In genomic region chr10:7184660-7185366, GRCh38 we compare ENCODE assay signal across 8 cellular contexts.
DNase-seq lines count a peak whose midpoint lies in the region; ATAC-seq and TF ChIP-seq lines count a peak whose summit lies in the region.

No MANE protein-coding gene starts in this region.

- no peaks in the 10 kb centered on the region for H3K9me3 Mint-ChIP-seq in GM23338

- H2AFZ ChIP-seq in GM23338, result no peak overlapping the region

- no peaks in the 10 kb centered on the region for H3K4me1 Mint-ChIP-seq in GM23338
- H3K4me1 Mint-ChIP-seq in T-helper 17 cell, result peaks cover 6% of the 10 kb centered on the region

- H4K20me1 ChIP-seq in GM23338 (replicated peaks; ENCODE audit: insufficient read depth), result no peaks in the 10 kb centered on the region

- intact Hi-C loops in mucosa of descending colon (cut with DNase I, micrococcal nuclease), result no loop called here

- no peaks in the 10 kb centered on the region for H3F3A ChIP-seq in GM23338 (replicated peaks; ENCODE audit: low read depth)

- H3K36me3 ChIP-seq in GM23338 (ENCODE audit: insufficient read depth), result no peaks in the 10 kb centered on the region
- H3K36me3 ChIP-seq in mucosa of descending colon (ENCODE audit: low read depth), result no peaks in the 10 kb centered on the region

- no peaks in the 10 kb centered on the region for H3K27me3 ChIP-seq in GM23338 (ENCODE audit: insufficient read depth)

- H3K4me1 ChIP-seq in GM23338 (ENCODE audit: insufficient read depth) (no peaks in the 10 kb centered on the region; the same call in 1 of the 2 replicates), mucosa of descending colon (ENCODE audit: low read depth) (no peaks in the 10 kb centered on the region)

- no peak for TF ChIP-seq CTCF in GM23338 (conservative IDR thresholded peaks at IDR 0.05; ENCODE audit: low read depth in 2 of 2)
- no peak for TF ChIP-seq CTCF in mucosa of descending colon (IDR thresholded peaks at IDR 0.05)

- H3K9me3 ChIP-seq in T-helper 17 cell (ENCODE audit: control insufficient read depth, low read length, poor library complexity, severe bottlenecking), result no peaks in the 10 kb centered on the region
- H3K9me3 ChIP-seq in mucosa of descending colon, result no peaks in the 10 kb centered on the region

- H3K79me2 ChIP-seq in GM23338 (replicated peaks; ENCODE audit: insufficient read depth), result no peaks in the 10 kb centered on the region

- H3K4me3 Mint-ChIP-seq in GM23338 (no peak overlapping the region), T-helper 17 cell (no peak overlapping the region)

- H3K36me3 Mint-ChIP-seq in GM23338 (ENCODE audit: low read depth), result no peaks in the 10 kb centered on the region; the same call in 2 of the 3 replicates
- H3K36me3 Mint-ChIP-seq in T-helper 17 cell (ENCODE audit: low read depth), result peaks cover 7% of the 10 kb centered on the region

- no peak overlapping the region for H3K4me2 ChIP-seq in GM23338

- H3K27me3 Mint-ChIP-seq in GM23338 (ENCODE audit: insufficient read depth, low read depth, poor library complexity) (peaks cover 3% of the 10 kb centered on the region), T-helper 17 cell (no peaks in the 10 kb centered on the region)

- ATAC-seq in GM18498 (IDR thresholded peaks at IDR 0.05; ENCODE audit: unreplicated experiment) (peak; percentile 76), GM23338 (no peak), T-helper 17 cell (peak; percentile 65), mucosa of descending colon (peak; percentile 64), HG03139 (IDR thresholded peaks at IDR 0.05; ENCODE audit: unreplicated experiment) (no peak)

- DNase-seq in GM23338 (ENCODE audit: low spot score), result no peak
- no peak for DNase-seq in T-helper 17 cell
- no peak for DNase-seq in mucosa of descending colon
- no peak for DNase-seq in AG08396 (ENCODE audit: low spot score)
- DNase-seq in NCI-H2081 treated with DMSO at 0.1 percent for 48 hours (lab: John Stamatoyannopoulos, UW), result no peak
- DNase-seq in LoVo (ENCODE audit: low spot score), result no peak

- no peak overlapping the region for H3K27ac ChIP-seq in GM23338 (ENCODE audit: low read depth)

- no peak overlapping the region for H3K4me3 ChIP-seq in GM23338
- no peak overlapping the region for H3K4me3 ChIP-seq in mucosa of descending colon

- H3K27ac Mint-ChIP-seq in GM23338 (0 out of 2 replicates have a peak overlapping the region, but pooled peaks have one; percentile 13), T-helper 17 cell (no peak overlapping the region)

- H3K9me2 ChIP-seq in GM23338 (ENCODE audit: insufficient read depth), result peaks cover 7% of the 10 kb centered on the region; the same call in 1 of the 2 replicates

TF ChIP-seq in GM23338, 12 proteins besides CTCF, POLR2A, EP300 and RAD21 (continues in another document):
- no peak for TF ChIP-seq ZNF462 (CRISPR knock-in tag; IDR thresholded peaks at IDR 0.05)
- no peak for TF ChIP-seq ZNF331 (CRISPR knock-in tag; IDR thresholded peaks at IDR 0.05; ENCODE audit: low read depth)
- no peak for TF ChIP-seq STAT1 (IDR thresholded peaks at IDR 0.05; ENCODE audit: unreplicated experiment)
- TF ChIP-seq JUNB (IDR thresholded peaks at IDR 0.05; ENCODE audit: unreplicated experiment), result no peak
- no peak for TF ChIP-seq REST (IDR thresholded peaks at IDR 0.05; ENCODE audit: unreplicated experiment)
- TF ChIP-seq CREB1 (CRISPR knock-in tag; IDR thresholded peaks at IDR 0.05; ENCODE audit: low read depth), result no peak
- no peak for TF ChIP-seq EZH2phosphoT487 (IDR thresholded peaks at IDR 0.05; ENCODE audit: unreplicated experiment)
- TF ChIP-seq ZNF114 (CRISPR knock-in tag; IDR thresholded peaks at IDR 0.05), result no peak
- TF ChIP-seq NANOG (IDR thresholded peaks at IDR 0.05; ENCODE audit: borderline replicate concordance), result no peak
- no peak for TF ChIP-seq POLR2AphosphoS5 (IDR thresholded peaks at IDR 0.05; ENCODE audit: low read depth)
- TF ChIP-seq EZH2 (IDR thresholded peaks at IDR 0.05; ENCODE audit: low read depth, unreplicated experiment), result no peak

Comparison
In these comparisons a context has a peak if more than half of its experiments do, and no peak if none do; other contexts are left out.
1. ATAC-seq: peak in GM18498 (single experiment), T-helper 17 cell (single experiment) and mucosa of descending colon (single experiment); none in GM23338 (single experiment) and HG03139 (single experiment).